In genomic region chr4:20254517-20255250, GRCh38 we compare ENCODE assay signal across 8 cellular contexts. TPM values are rescaled to one million over a fixed set of nuclear protein-coding genes. Genes with fewer than 3 reads are reported as not detected.
A peak's percentile ranks its signal among the peaks of the same experiment; 100 is the strongest.
DNase-seq lines count a peak whose midpoint lies in the region; ATAC-seq and TF ChIP-seq lines count a peak whose summit lies in the region.

No MANE protein-coding gene starts in this region.

- TF ChIP-seq CTCF in BJ (IDR thresholded peaks at IDR 0.05; ENCODE audit: insufficient read depth, low read depth, low read length) (no peak), fibroblast of the aortic adventitia (IDR thresholded peaks at IDR 0.05; ENCODE audit: insufficient read depth, low read length) (no peak)

- no peak overlapping the region for H2BK120ac ChIP-seq in neuronal stem cell (ENCODE audit: low read depth, low read length)

- H3K4me2 ChIP-seq in neuronal stem cell (ENCODE audit: insufficient read depth, low read length, poor library complexity, severe bottlenecking): peak overlapping the region; percentile 99

- H3K79me1 ChIP-seq in neuronal stem cell (ENCODE audit: low read depth, low read length): no peaks in the 10 kb centered on the region

- H2AK5ac ChIP-seq in neuronal stem cell (ENCODE audit: low read depth, low read length): no peak overlapping the region

- no peak overlapping the region for H4K8ac ChIP-seq in neuronal stem cell (ENCODE audit: low read depth, low read length)

- peak overlapping the region; percentile 78 for H3K9ac ChIP-seq in neuronal stem cell (ENCODE audit: low read depth, low read length, poor library complexity)

- H3K4me3 ChIP-seq in BJ (ENCODE audit: low read depth, low read length): peak overlapping the region; percentile 95
- peak overlapping the region; percentile 84 for H3K4me3 ChIP-seq in fibroblast of the aortic adventitia (ENCODE audit: low read depth, low read length)
- H3K4me3 ChIP-seq in neuronal stem cell (ENCODE audit: low read length in 2 of 2): peak overlapping the region; percentile 75 to 83

- peak overlapping the region; percentile 58 for H3K23ac ChIP-seq in neuronal stem cell (ENCODE audit: low read depth, low read length, poor library complexity)

- H2AFZ ChIP-seq in neuronal stem cell (ENCODE audit: low read length): peak overlapping the region; percentile 98

- H2BK15ac ChIP-seq in neuronal stem cell (ENCODE audit: low read length): peak overlapping the region; percentile 67

- H4K91ac ChIP-seq in neuronal stem cell (ENCODE audit: low read depth, low read length, poor library complexity): no peak overlapping the region

- DNase-seq in BJ (ENCODE audit: low read depth) (no peak), NCI-H526 (lab: John Stamatoyannopoulos, UW) (peak; percentile 36 to 70), fibroblast of the aortic adventitia (ENCODE audit: low read depth) (peak; percentile 58), neuronal stem cell (ENCODE audit: low spot score) (peak; percentile 52), Kasumi-1 (lab: John Stamatoyannopoulos, UW) (no peak)
- no peak for DNase-seq in stimulated activated naive CD8-positive, alpha-beta T cell treated with anti-CD3 and anti-CD28 coated beads, Interleukin-15, amount 100 ng/mL, for 72 hours

- H3K9me3 Mint-ChIP-seq in stimulated activated naive CD8-positive, alpha-beta T cell treated with anti-CD3 and anti-CD28 coated beads, Interleukin-15, amount 100 ng/mL, for 72 hours: peaks cover 0 to 12% of the 10 kb centered on the region in 2 donors

- no CpG with 5 or more reads among the region's 72 CpGs for WGBS in neuronal stem cell (ENCODE audit: extremely low coverage in 2 of 2, insufficient read length in 2 of 2, insufficient replicate concordance in 1 of 2), 2 donors

- peak overlapping the region; percentile 41 for H2BK12ac ChIP-seq in neuronal stem cell (ENCODE audit: low read length)

- no peak overlapping the region for H3K27ac Mint-ChIP-seq in stimulated activated naive CD8-positive, alpha-beta T cell treated with anti-CD3 and anti-CD28 coated beads, Interleukin-15, amount 100 ng/mL, for 72 hours

- POLR2A ChIA-PET in BJ (lab: Charles Lee): no interaction called here

- H3K27ac ChIP-seq in neuronal stem cell (replicated peaks; ENCODE audit: low read length): no peak overlapping the region

- H3K27me3 Mint-ChIP-seq in stimulated activated naive CD8-positive, alpha-beta T cell treated with anti-CD3 and anti-CD28 coated beads, Interleukin-15, amount 100 ng/mL, for 72 hours: peaks cover 54% of the 10 kb centered on the region

- H3K36me3 ChIP-seq in BJ (ENCODE audit: control insufficient read depth, insufficient read depth, low read length) (no peaks in the 10 kb centered on the region), neuronal stem cell (replicated peaks in 1 of 2; ENCODE audit: control insufficient read depth in 2 of 2, insufficient read depth in 2 of 2, low read length in 2 of 2) (peaks cover 0 to 31% of the 10 kb centered on the region in 2 donors)

- peaks cover 13% of the 10 kb centered on the region for H3K4me1 Mint-ChIP-seq in stimulated activated naive CD8-positive, alpha-beta T cell treated with anti-CD3 and anti-CD28 coated beads, Interleukin-15, amount 100 ng/mL, for 72 hours

- peak overlapping the region; percentile 49 for H3K14ac ChIP-seq in neuronal stem cell (ENCODE audit: low read length)

- H3K4ac ChIP-seq in neuronal stem cell (ENCODE audit: low read length): no peak overlapping the region

- peaks cover 19 to 23% of the 10 kb centered on the region in 2 donors for H3K4me1 ChIP-seq in neuronal stem cell (ENCODE audit: control insufficient read depth in 2 of 2, insufficient read depth in 1 of 2, low read depth in 1 of 2, low read length in 2 of 2)

- ATAC-seq in HG02588 (IDR thresholded peaks at IDR 0.05; ENCODE audit: unreplicated experiment) (no peak), GM18498 (IDR thresholded peaks at IDR 0.05; ENCODE audit: unreplicated experiment) (no peak)
- no peak for ATAC-seq in stimulated activated naive CD8-positive, alpha-beta T cell treated with anti-CD3 and anti-CD28 coated beads, Interleukin-15, amount 100 ng/mL, for 72 hours

- no peak overlapping the region for H3K4me3 Mint-ChIP-seq in stimulated activated naive CD8-positive, alpha-beta T cell treated with anti-CD3 and anti-CD28 coated beads, Interleukin-15, amount 100 ng/mL, for 72 hours

- CTCF ChIA-PET in BJ (lab: Yijun Ruan, JAX): interaction anchor here (0.6 kb wide), 1 partner anchor 167 kb away, joined by 3 read pairs; no protein-coding TSS in a partner anchor

- H2BK5ac ChIP-seq in neuronal stem cell (ENCODE audit: low read length): no peak overlapping the region

- H3K27me3 ChIP-seq in BJ (ENCODE audit: control insufficient read depth, insufficient read depth, low read length): no peaks in the 10 kb centered on the region
- H3K27me3 ChIP-seq in neuronal stem cell (ENCODE audit: control insufficient read depth in 3 of 3, insufficient read depth in 3 of 3, low read depth in 1 of 3, low read length in 3 of 3): peaks cover 0 to 39% (median 26%) of the 10 kb centered on the region in 3 experiments

- H3K9me3 ChIP-seq in neuronal stem cell (replicated peaks in 1 of 2; ENCODE audit: control insufficient read depth in 2 of 2, insufficient read depth in 1 of 2, low read depth in 1 of 2, low read length in 2 of 2): no peaks in the 10 kb centered on the region

- peak overlapping the region; percentile 93 for H3K18ac ChIP-seq in neuronal stem cell (ENCODE audit: low read length)

RNA-seq across cellular contexts. Expression of gene SLIT2, which starts 3.0 kb away (rescaled TPM):
- 33.2 and 40.9 TPM in 2 replicates for polyA plus RNA-seq in BJ (2011; rRNA removed)
- polyA minus RNA-seq in BJ (2011; rRNA and poly(A)+ RNA removed): 82.5 and 85.6 TPM in 2 replicates
- total RNA-seq in fibroblast of the aortic adventitia (ENCODE audit: low replicate concordance): 46.4 and 65.1 TPM in 2 replicates
- 0.73 TPM for polyA plus RNA-seq in neuronal stem cell (2013, experiment 1 of 2)
- polyA plus RNA-seq in neuronal stem cell (2013, experiment 2 of 2): 0.82 TPM

Comparison
In these comparisons a context has a peak if more than half of its experiments do, and no peak if none do; other contexts are left out.
1. DNase-seq: peak in NCI-H526 (2 of 2), fibroblast of the aortic adventitia (single experiment) and neuronal stem cell (single experiment); none in BJ (single experiment), stimulated activated naive CD8-positive, alpha-beta T cell treated with anti-CD3 and anti-CD28 coated beads, Interleukin-15, amount 100 ng/mL, for 72 hours (0 of 2) and Kasumi-1 (0 of 2).
2. Peak in every context shown above with its lines, with median percentiles within 50 percentile points of each other: H3K4me3 ChIP-seq.